ENCODE assay signal across 8 cellular contexts in the genomic region with DNA sequence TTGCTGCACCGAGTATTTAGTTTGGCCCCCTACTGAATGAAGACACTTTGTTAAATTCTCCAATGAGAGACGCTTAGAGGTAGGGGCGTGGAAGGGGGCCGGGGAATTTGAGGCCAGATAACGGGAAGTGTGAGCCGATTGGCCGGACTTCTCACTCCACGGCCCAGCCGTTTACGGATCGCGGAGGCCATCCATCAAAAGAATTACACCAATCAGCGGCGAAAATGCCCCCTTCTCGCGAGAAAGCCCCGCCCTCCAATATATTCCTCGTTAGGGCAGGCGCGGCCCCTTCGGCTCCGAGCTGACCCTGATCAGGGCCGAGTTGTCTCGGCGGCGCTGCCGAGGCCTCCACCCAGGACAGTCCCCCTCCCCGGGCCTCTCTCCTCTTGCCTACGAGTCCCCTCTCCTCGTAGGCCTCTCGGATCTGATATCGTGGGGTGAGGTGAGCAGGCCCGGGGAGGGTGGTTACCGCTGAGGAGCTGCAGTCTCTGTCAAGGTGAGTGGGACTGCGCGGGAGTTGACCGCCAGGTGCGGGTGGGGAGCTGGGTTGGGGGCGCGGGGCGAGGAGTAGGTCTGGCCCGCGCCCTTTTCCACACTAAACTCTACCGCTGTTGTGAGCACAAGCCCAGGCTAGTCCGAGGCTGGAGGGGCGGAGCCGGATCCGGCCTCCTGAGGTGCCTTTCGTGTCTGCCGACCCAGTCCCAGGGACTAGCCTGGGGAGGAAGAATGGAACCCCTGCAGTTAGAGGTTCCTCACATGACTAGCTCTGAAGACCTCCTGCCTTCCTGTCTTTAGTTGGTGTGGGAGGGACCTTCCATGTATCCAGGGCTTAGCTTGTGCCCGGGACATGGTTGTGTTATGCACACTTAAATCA. TPM values are rescaled to one million over a fixed set of nuclear protein-coding genes. Genes with fewer than 3 reads are reported as not detected.
DNase-seq lines count a peak whose midpoint lies in the region; ATAC-seq and TF ChIP-seq lines count a peak whose summit lies in the region.

A gene with protein sequence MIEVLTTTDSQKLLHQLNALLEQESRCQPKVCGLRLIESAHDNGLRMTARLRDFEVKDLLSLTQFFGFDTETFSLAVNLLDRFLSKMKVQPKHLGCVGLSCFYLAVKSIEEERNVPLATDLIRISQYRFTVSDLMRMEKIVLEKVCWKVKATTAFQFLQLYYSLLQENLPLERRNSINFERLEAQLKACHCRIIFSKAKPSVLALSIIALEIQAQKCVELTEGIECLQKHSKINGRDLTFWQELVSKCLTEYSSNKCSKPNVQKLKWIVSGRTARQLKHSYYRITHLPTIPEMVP (plus strand): TSS at position 287 of the 874 bp plus-strand sequence. CDS start 1,662 bp downstream, outside the sequence.

- DNase-seq in NCI-H1105 treated with DMSO at 0.1 percent for 48 hours (lab: John Stamatoyannopoulos, UW) (peak; percentile 88), SW 1271 (lab: John Stamatoyannopoulos, UW) (peak; percentile 96 to 99), head of caudate nucleus (peak; percentile 88 to 99 (median 97)), osteocyte (ENCODE audit: extremely low spot score, unreplicated experiment) (peak; percentile 97)
- DNase-seq in activated naive CD8-positive, alpha-beta T cell treated with anti-CD3 and anti-CD28 coated beads, Interleukin-2, amount 50 U/mL, for 16 hours (ENCODE audit: low read depth, low spot score), result peak; percentile 75

- peak; percentile 97 for ATAC-seq in HG02642 (IDR thresholded peaks at IDR 0.05; ENCODE audit: poor library complexity, unreplicated experiment)

- H3K27ac ChIP-seq in thymus (ENCODE audit: low read depth), result peak within 1 kb of the TSS; percentile 85

- TF ChIP-seq CTCF in osteocyte (IDR thresholded peaks at IDR 0.05), result no peak

- no peaks in the 10 kb centered on the region for H3K9me3 Mint-ChIP-seq in osteocyte (ENCODE audit: unreplicated experiment)

- intact Hi-C loops in head of caudate nucleus (cut with DNase I), result no loop called here

- under 1% methylated on average over 51 of the region's 51 CpGs for WGBS in thymus

- H3K4me3 ChIP-seq in thymus (ENCODE audit: low read length), result peak within 1 kb of the TSS; percentile 88

- peaks cover 33% of the 10 kb centered on the region for H3K36me3 Mint-ChIP-seq in osteocyte (ENCODE audit: unreplicated experiment)

- H3K27me3 ChIP-seq in thymus (ENCODE audit: control insufficient read depth, insufficient read depth), result no peaks in the 10 kb centered on the region

- H3K4me1 ChIP-seq in thymus (ENCODE audit: control insufficient read depth, insufficient read depth, low read length), result peaks cover 7% of the 10 kb centered on the region

- peaks cover 15% of the 10 kb centered on the region for H3K27me3 Mint-ChIP-seq in osteocyte (ENCODE audit: unreplicated experiment)

- H3K27ac Mint-ChIP-seq in osteocyte (ENCODE audit: unreplicated experiment), result peak within 1 kb of the TSS; percentile 96

- H3K4me3 Mint-ChIP-seq in osteocyte (ENCODE audit: unreplicated experiment), result peak within 1 kb of the TSS; percentile 93

- peaks cover 42% of the 10 kb centered on the region for H3K4me1 Mint-ChIP-seq in osteocyte (ENCODE audit: unreplicated experiment)

- TF ChIP-seq POLR2A in GM10847 (IDR thresholded peaks at IDR 0.05; ENCODE audit: extremely low read depth, insufficient read length), result peak; percentile 95

- no peaks in the 10 kb centered on the region for H3K36me3 ChIP-seq in thymus (ENCODE audit: control insufficient read depth, insufficient read depth)

- H3K9me3 ChIP-seq in thymus (ENCODE audit: control insufficient read depth), result no peaks in the 10 kb centered on the region

RNA-seq across cellular contexts. Expression of the gene that starts here (rescaled TPM):
- 163 and 165 TPM in 2 replicates for total RNA-seq in osteocyte
- polyA plus RNA-seq in thymus, result 150 TPM

Comparison
In these comparisons a context has a peak if more than half of its experiments do, and no peak if none do; other contexts are left out.
1. Peak in every context shown above with its lines: DNase-seq, ATAC-seq, H3K4me3 ChIP-seq and H3K27ac ChIP-seq.